10 cellular contexts compared by ENCODE assay signal in genomic region chr14:68949236-68949965, GRCh38. TPM values are rescaled to one million over a fixed set of nuclear protein-coding genes. Genes with fewer than 3 reads are reported as not detected.
A peak's percentile ranks its signal among the peaks of the same experiment; 100 is the strongest.
DNase-seq lines count a peak whose midpoint lies in the region; ATAC-seq and TF ChIP-seq lines count a peak whose summit lies in the region.
"Had no signal": no experiment of that assay in that cellular context is flagged by ENCODE, and none has a peak within 500 bp of the region (broad histone marks: within the 10 kb centered on the region; RNA-seq: fewer than 3 reads in every experiment).

No MANE protein-coding gene starts in this region.

- H3K27me3 ChIP-seq in A673 (replicated peaks; ENCODE audit: insufficient read depth, low read depth, low read length, poor library complexity) (no peaks in the 10 kb centered on the region), Peyer's patch (no peaks in the 10 kb centered on the region), esophagus muscularis mucosa (no peaks in the 10 kb centered on the region), trophoblast cell (ENCODE audit: insufficient read depth, low read length) (no peaks in the 10 kb centered on the region)

- BruUV-seq in A673 (replicated peaks; lab: Mats Ljungman, UMichigan), result no TSS peak

- no peak for TF ChIP-seq CTCF in A673 (conservative IDR thresholded peaks at IDR 0.05; ENCODE audit: low read depth, low read length)
- no peak for TF ChIP-seq CTCF in Peyer's patch (IDR thresholded peaks at IDR 0.05)
- no peak for TF ChIP-seq CTCF in esophagus muscularis mucosa (IDR thresholded peaks at IDR 0.05)

- H3K79me1 ChIP-seq in trophoblast cell (ENCODE audit: low read length), result peaks cover 27% of the 10 kb centered on the region

- no peak overlapping the region for H2BK12ac ChIP-seq in trophoblast cell (ENCODE audit: low read length)

- intact Hi-C loops in A673 (cut with micrococcal nuclease; ENCODE audit: unreplicated experiment) (no loop called here), esophagus muscularis mucosa (cut with DNase I) (no loop called here)

- H4K8ac ChIP-seq in trophoblast cell (ENCODE audit: low read depth, low read length), result no peak overlapping the region

- H2AK5ac ChIP-seq in trophoblast cell (ENCODE audit: low read length), result no peak overlapping the region

- no peak overlapping the region for H4K91ac ChIP-seq in trophoblast cell (ENCODE audit: low read depth, low read length)

- peak overlapping the region; percentile 44 for H3K14ac ChIP-seq in trophoblast cell (ENCODE audit: low read length)

- CTCF ChIA-PET in A673 (lab: Charles Lee), result interaction anchor here (1.4 kb wide), 1 partner anchor 9 kb away, joined by 3 read pairs; no protein-coding TSS in a partner anchor

- no peak overlapping the region for H3K23ac ChIP-seq in trophoblast cell (ENCODE audit: low read length)

- no peak for ATAC-seq in GM19455 (IDR thresholded peaks at IDR 0.05; ENCODE audit: unreplicated experiment)
- ATAC-seq in GM18873 (IDR thresholded peaks at IDR 0.05; ENCODE audit: low FRiP score, unreplicated experiment), result no peak

- no peak for TF ChIP-seq EP300 in esophagus muscularis mucosa (IDR thresholded peaks at IDR 0.05)

- TF ChIP-seq POLR2A in Peyer's patch (IDR thresholded peaks at IDR 0.05) (no peak), esophagus muscularis mucosa (IDR thresholded peaks at IDR 0.05; ENCODE audit: low read depth) (no peak)

- H3K18ac ChIP-seq in trophoblast cell (ENCODE audit: low read length), result no peak overlapping the region

- H3K4me2 ChIP-seq in trophoblast cell (ENCODE audit: low read length), result no peak overlapping the region

- no peak overlapping the region for H2BK120ac ChIP-seq in trophoblast cell (ENCODE audit: insufficient read depth, low read length, poor library complexity)

- H3K4me1 ChIP-seq in A673 (ENCODE audit: insufficient read depth, low read length, poor library complexity, severe bottlenecking) (peaks cover 98% of the 10 kb centered on the region), Peyer's patch (peaks cover 0 to 80% (median 13%) of the 10 kb centered on the region in 4 donors), esophagus muscularis mucosa (peaks cover 97 to 100% (median 100%) of the 10 kb centered on the region in 4 donors), trophoblast cell (ENCODE audit: control insufficient read depth in 1 of 2, insufficient read depth in 2 of 2, low read length in 2 of 2) (peaks cover 52 to 65% of the 10 kb centered on the region in 2 experiments)

- no peak overlapping the region for H4K12ac ChIP-seq in trophoblast cell (ENCODE audit: low read depth, low read length)

- H3K4ac ChIP-seq in trophoblast cell (ENCODE audit: low read depth, low read length), result peak overlapping the region; percentile 98

- H3K36me3 ChIP-seq in A673 (ENCODE audit: insufficient read depth, low read length, poor library complexity, severe bottlenecking), result no peaks in the 10 kb centered on the region
- H3K36me3 ChIP-seq in Peyer's patch, result no peaks in the 10 kb centered on the region
- peaks cover 0 to 3% (median 0%) of the 10 kb centered on the region in 4 donors for H3K36me3 ChIP-seq in esophagus muscularis mucosa
- H3K36me3 ChIP-seq in trophoblast cell (ENCODE audit: control insufficient read depth in 1 of 2, insufficient read depth in 2 of 2, low read length in 2 of 2), result peaks cover 21 to 31% of the 10 kb centered on the region in 2 experiments

- peak overlapping the region; percentile 79 for H3K27ac ChIP-seq in A673 (ENCODE audit: low read depth, low read length, poor library complexity, severe bottlenecking)
- peak overlapping the region; percentile 28 to 86 (median 66) for H3K27ac ChIP-seq in Peyer's patch
- H3K27ac ChIP-seq in esophagus muscularis mucosa (replicated peaks in 1 of 4), result peak overlapping the region; percentile 90 to 98 (median 97)
- peak overlapping the region; percentile 44 for H3K27ac ChIP-seq in trophoblast cell (ENCODE audit: low read depth, low read length)

- H3K4me3 ChIP-seq in A673 (ENCODE audit: low read depth, low read length, poor library complexity, severe bottlenecking) (no peak overlapping the region), Peyer's patch (no peak overlapping the region), esophagus muscularis mucosa (peak overlapping the region; percentile 1 to 32 (median 16)), trophoblast cell (ENCODE audit: low read depth, low read length) (no peak overlapping the region)

- peak overlapping the region; percentile 26 for H3K9ac ChIP-seq in trophoblast cell (ENCODE audit: low read length)

- H2AFZ ChIP-seq in trophoblast cell (ENCODE audit: insufficient read depth, low read length, poor library complexity), result no peak overlapping the region

- H3K79me2 ChIP-seq in trophoblast cell (ENCODE audit: control insufficient read depth, insufficient read depth, low read length, poor library complexity), result peaks cover 61% of the 10 kb centered on the region

- DNase-seq in A673 (ENCODE audit: low spot score) (no peak), Peyer's patch (no peak), esophagus muscularis mucosa (ENCODE audit: extremely low spot score) (no peak), trophoblast cell (no peak), NOMO-1 (lab: John Stamatoyannopoulos, UW; ENCODE audit: unreplicated experiment in 2 of 2) (no peak), GM19238 (ENCODE audit: insufficient read length, low spot score) (no peak)
- DNase-seq: effector CD4-positive, alpha-beta T cell; immature natural killer cell had no signal

- POLR2A ChIA-PET in A673 (lab: Charles Lee; ENCODE audit: low non-redundant PET), result no interaction called here

- H2BK5ac ChIP-seq in trophoblast cell (ENCODE audit: low read depth, low read length, poor library complexity), result no peak overlapping the region

- no peaks in the 10 kb centered on the region for H3K9me3 ChIP-seq in A673 (ENCODE audit: low read depth, low read length, poor library complexity, severe bottlenecking)
- H3K9me3 ChIP-seq in Peyer's patch, result no peaks in the 10 kb centered on the region
- H3K9me3 ChIP-seq in esophagus muscularis mucosa, result no peaks in the 10 kb centered on the region
- H3K9me3 ChIP-seq in trophoblast cell (ENCODE audit: insufficient read depth, low read depth, low read length), result no peaks in the 10 kb centered on the region

- 23% methylated on average over 7 of the region's 7 CpGs for WGBS in esophagus muscularis mucosa
- WGBS in trophoblast cell (ENCODE audit: extremely low coverage, insufficient coverage, insufficient read length), result no CpG with 5 or more reads among the region's 7 CpGs

RNA-seq across cellular contexts. Expression of gene ACTN1, which starts 29.7 kb away (rescaled TPM):
- total RNA-seq in A673 (2021) (148 and 163 TPM in 2 replicates), Peyer's patch (100 to 1,000 TPM in 1 of 4 donors, 10 to 100 TPM in 3; 40.3 to 585 (median 80.1) TPM), esophagus muscularis mucosa (1,000 to 10,000 TPM in 3 of 4 donors, 100 to 1,000 TPM in 1; 958 to 2,110 (median 1,439) TPM)
- 427 and 440 TPM in 2 replicates for polyA plus RNA-seq in trophoblast cell (2013)

Comparison
In these comparisons a context has a peak if more than half of its experiments do, and no peak if none do; other contexts are left out.
1. H3K27ac ChIP-seq: peak in every context shown above with its lines; median percentile 97 in esophagus muscularis mucosa; 79 in A673; 66 in Peyer's patch; 44 in trophoblast cell.
2. H3K4me3 ChIP-seq: peak in esophagus muscularis mucosa (4 of 4); none in A673 (single experiment), Peyer's patch (0 of 4) and trophoblast cell (single experiment).